ENCODE assay signal across 17 cellular contexts in the genomic region with DNA sequence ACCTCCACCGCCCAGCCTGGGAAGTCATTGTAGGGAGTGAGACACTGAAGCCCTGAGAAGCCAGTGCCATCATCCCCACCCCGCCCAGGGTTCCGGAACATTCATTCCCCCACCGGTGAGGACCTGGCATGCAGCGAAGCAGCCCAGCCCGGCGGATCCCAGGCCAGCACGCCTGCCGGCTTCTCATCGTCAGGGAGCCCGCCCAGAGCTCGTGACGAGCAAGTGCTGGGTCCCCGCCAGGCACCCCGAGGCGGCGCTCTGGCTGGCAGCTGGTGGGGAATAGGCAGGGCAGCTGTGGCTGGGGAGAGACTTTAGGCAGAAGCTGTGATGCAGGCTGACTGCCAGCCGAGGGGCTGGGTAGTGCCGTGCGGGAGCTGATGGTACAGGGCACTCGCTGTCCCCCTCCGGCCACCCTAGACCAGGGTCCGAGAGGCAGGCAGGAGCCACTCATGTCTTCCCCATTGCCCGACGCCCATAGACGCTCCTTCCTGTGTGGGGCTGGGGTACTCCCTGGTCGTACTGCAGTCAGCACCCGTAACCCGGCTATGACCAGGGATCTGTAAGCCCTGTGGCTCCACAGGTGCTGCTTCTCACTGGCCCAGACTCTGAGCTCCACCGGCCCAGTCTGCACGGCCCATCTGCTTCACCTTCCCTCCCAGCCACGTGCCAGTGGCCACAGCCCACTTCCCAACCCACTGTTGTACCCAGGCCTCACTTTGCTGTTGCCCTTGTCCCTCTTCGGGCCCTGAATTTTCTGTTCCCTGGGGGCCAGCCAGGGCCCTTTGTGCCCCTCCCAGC. TPM values are rescaled to one million over a fixed set of nuclear protein-coding genes. Genes with fewer than 3 reads are reported as not detected.
DNase-seq lines count a peak whose midpoint lies in the region; ATAC-seq and TF ChIP-seq lines count a peak whose summit lies in the region.
"Had no signal": no experiment of that assay in that cellular context is flagged by ENCODE, and none has a peak within 500 bp of the region (broad histone marks: within the 10 kb centered on the region; RNA-seq: fewer than 3 reads in every experiment).

No MANE protein-coding gene starts in this region.

- no peak for DNase-seq in activated naive CD4-positive, alpha-beta T cell treated with anti-CD3 and anti-CD28 coated beads, Interleukin-2, amount 50 U/mL, for 16 hours
- DNase-seq in NCI-H446 treated with DMSO at 0.1 percent for 48 hours (lab: John Stamatoyannopoulos, UW), result peak; percentile 95
- DNase-seq in hypothalamus (lab: John Stamatoyannopoulos, UW), result peak in 37 of 51 donors; percentile 9 to 73 (median 41)
- DNase-seq in stimulated activated effector memory CD8-positive, alpha-beta T cell treated with anti-CD3 and anti-CD28 coated beads, Interleukin-12 subunit alpha, Interleukin-12 subunit beta, amount 100 ng/mL, for 72 hours (ENCODE audit: low spot score in 2 of 2), result no peak
- no peak for DNase-seq in testis
- DNase-seq in activated CD8-positive, alpha-beta T cell treated with anti-CD3 and anti-CD28 coated beads, Interleukin-2, amount 10 ng/mL, durations not matched to agents 7 days and 5 days, result no peak
- DNase-seq: 8988T; activated CD4-positive, alpha-beta memory T cell treated with anti-CD3 and anti-CD28 coated beads, Interleukin-2, amount 10 ng/mL, durations not matched to agents 7 days and 5 days; CD8-positive, alpha-beta memory T cell; erythroblast; Kasumi-1; stimulated activated CD4-positive, alpha-beta T cell treated with anti-CD3 and anti-CD28 coated beads, Interleukin-15, amount 100 ng/mL, for 24 hours had no signal

- no peaks in the 10 kb centered on the region for H3K9me3 Mint-ChIP-seq in activated naive CD4-positive, alpha-beta T cell treated with anti-CD3 and anti-CD28 coated beads, Interleukin-2, amount 50 U/mL, for 24 hours
- no peaks in the 10 kb centered on the region for H3K9me3 Mint-ChIP-seq in stimulated activated effector memory CD8-positive, alpha-beta T cell treated with anti-CD3 and anti-CD28 coated beads, Interleukin-12 subunit alpha, Interleukin-12 subunit beta, amount 100 ng/mL, for 72 hours
- H3K9me3 Mint-ChIP-seq in activated CD8-positive, alpha-beta T cell treated with anti-CD3 and anti-CD28 coated beads, Interleukin-2, amount 10 ng/mL, durations not matched to agents 7 days and 5 days (ENCODE audit: insufficient read depth), result no peaks in the 10 kb centered on the region
- H3K9me3 Mint-ChIP-seq: activated CD4-positive, alpha-beta memory T cell treated with anti-CD3 and anti-CD28 coated beads, Interleukin-2, amount 10 ng/mL, durations not matched to agents 7 days and 5 days; activated T-helper 1 cell treated with anti-CD3 and anti-CD28 coated beads, Interleukin-12 subunit alpha, Interleukin-12 subunit beta, Interleukin-2, Interleukin-4 antibody, amounts not matched to agents 30 ng/mL and 10 ng/mL and 1 ng/mL, durations not matched to agents 14 hours and 24 hours and 36 hours; CD8-positive, alpha-beta memory T cell had no signal

- intact Hi-C loops in testis (cut with DNase I; ENCODE audit: low total_unique reads), result no loop called here

- 89 to 93% methylated on average over 16 to 33 of the region's 33 CpGs for WGBS in testis, 2 donors

- H3K36me3 Mint-ChIP-seq in activated naive CD4-positive, alpha-beta T cell treated with anti-CD3 and anti-CD28 coated beads, Interleukin-2, amount 50 U/mL, for 24 hours, result no peaks in the 10 kb centered on the region
- H3K36me3 Mint-ChIP-seq in stimulated activated effector memory CD8-positive, alpha-beta T cell treated with anti-CD3 and anti-CD28 coated beads, Interleukin-12 subunit alpha, Interleukin-12 subunit beta, amount 100 ng/mL, for 72 hours, result peaks cover 41% of the 10 kb centered on the region
- H3K36me3 Mint-ChIP-seq in activated CD8-positive, alpha-beta T cell treated with anti-CD3 and anti-CD28 coated beads, Interleukin-2, amount 10 ng/mL, durations not matched to agents 7 days and 5 days (ENCODE audit: low read depth), result peaks cover 4% of the 10 kb centered on the region

- peaks cover 18% of the 10 kb centered on the region for H3K4me1 ChIP-seq in testis

- H3K4me1 Mint-ChIP-seq in activated naive CD4-positive, alpha-beta T cell treated with anti-CD3 and anti-CD28 coated beads, Interleukin-2, amount 50 U/mL, for 24 hours, result peaks cover 19% of the 10 kb centered on the region
- no peaks in the 10 kb centered on the region for H3K4me1 Mint-ChIP-seq in stimulated activated effector memory CD8-positive, alpha-beta T cell treated with anti-CD3 and anti-CD28 coated beads, Interleukin-12 subunit alpha, Interleukin-12 subunit beta, amount 100 ng/mL, for 72 hours
- no peaks in the 10 kb centered on the region for H3K4me1 Mint-ChIP-seq in activated CD8-positive, alpha-beta T cell treated with anti-CD3 and anti-CD28 coated beads, Interleukin-2, amount 10 ng/mL, durations not matched to agents 7 days and 5 days (ENCODE audit: low read depth)

- no peak overlapping the region for H3K27ac ChIP-seq in testis

- H3K27me3 Mint-ChIP-seq in activated naive CD4-positive, alpha-beta T cell treated with anti-CD3 and anti-CD28 coated beads, Interleukin-2, amount 50 U/mL, for 24 hours, result no peaks in the 10 kb centered on the region
- no peaks in the 10 kb centered on the region for H3K27me3 Mint-ChIP-seq in activated CD8-positive, alpha-beta T cell treated with anti-CD3 and anti-CD28 coated beads, Interleukin-2, amount 10 ng/mL, durations not matched to agents 7 days and 5 days (ENCODE audit: low read depth)
- H3K27me3 Mint-ChIP-seq: activated CD4-positive, alpha-beta memory T cell treated with anti-CD3 and anti-CD28 coated beads, Interleukin-2, amount 10 ng/mL, durations not matched to agents 7 days and 5 days; CD8-positive, alpha-beta memory T cell had no signal

- peak; percentile 31 for ATAC-seq in stimulated activated effector memory CD8-positive, alpha-beta T cell treated with anti-CD3 and anti-CD28 coated beads, Interleukin-12 subunit alpha, Interleukin-12 subunit beta, amount 100 ng/mL, for 72 hours
- no peak for ATAC-seq in HG03378 (IDR thresholded peaks at IDR 0.05; ENCODE audit: unreplicated experiment)
- no peak for ATAC-seq in activated CD8-positive, alpha-beta T cell treated with anti-CD3 and anti-CD28 coated beads, Interleukin-2, amount 10 ng/mL, durations not matched to agents 7 days and 5 days

- no peak overlapping the region for H3K4me3 Mint-ChIP-seq in activated naive CD4-positive, alpha-beta T cell treated with anti-CD3 and anti-CD28 coated beads, Interleukin-2, amount 50 U/mL, for 24 hours
- H3K4me3 Mint-ChIP-seq in stimulated activated effector memory CD8-positive, alpha-beta T cell treated with anti-CD3 and anti-CD28 coated beads, Interleukin-12 subunit alpha, Interleukin-12 subunit beta, amount 100 ng/mL, for 72 hours, result no peak overlapping the region
- H3K4me3 Mint-ChIP-seq in activated CD8-positive, alpha-beta T cell treated with anti-CD3 and anti-CD28 coated beads, Interleukin-2, amount 10 ng/mL, durations not matched to agents 7 days and 5 days, result no peak overlapping the region
- H3K4me3 Mint-ChIP-seq: activated CD4-positive, alpha-beta memory T cell treated with anti-CD3 and anti-CD28 coated beads, Interleukin-2, amount 10 ng/mL, durations not matched to agents 7 days and 5 days; activated T-helper 1 cell treated with anti-CD3 and anti-CD28 coated beads, Interleukin-12 subunit alpha, Interleukin-12 subunit beta, Interleukin-2, Interleukin-4 antibody, amounts not matched to agents 30 ng/mL and 10 ng/mL and 1 ng/mL, durations not matched to agents 14 hours and 24 hours and 36 hours; CD8-positive, alpha-beta memory T cell had no signal

- H3K4me3 ChIP-seq in testis, result no peak overlapping the region

- H3K9me3 ChIP-seq in testis, result no peaks in the 10 kb centered on the region

- TF ChIP-seq CTCF in testis (IDR thresholded peaks at IDR 0.05), result no peak

- H3K27me3 ChIP-seq in testis, result no peaks in the 10 kb centered on the region

- peak overlapping the region; percentile 70 for H3K27ac Mint-ChIP-seq in activated naive CD4-positive, alpha-beta T cell treated with anti-CD3 and anti-CD28 coated beads, Interleukin-2, amount 50 U/mL, for 24 hours
- H3K27ac Mint-ChIP-seq in stimulated activated effector memory CD8-positive, alpha-beta T cell treated with anti-CD3 and anti-CD28 coated beads, Interleukin-12 subunit alpha, Interleukin-12 subunit beta, amount 100 ng/mL, for 72 hours, result no peak overlapping the region
- H3K27ac Mint-ChIP-seq in activated CD8-positive, alpha-beta T cell treated with anti-CD3 and anti-CD28 coated beads, Interleukin-2, amount 10 ng/mL, durations not matched to agents 7 days and 5 days, result no peak overlapping the region
- H3K27ac Mint-ChIP-seq: activated CD4-positive, alpha-beta memory T cell treated with anti-CD3 and anti-CD28 coated beads, Interleukin-2, amount 10 ng/mL, durations not matched to agents 7 days and 5 days; activated T-helper 1 cell treated with anti-CD3 and anti-CD28 coated beads, Interleukin-12 subunit alpha, Interleukin-12 subunit beta, Interleukin-2, Interleukin-4 antibody, amounts not matched to agents 30 ng/mL and 10 ng/mL and 1 ng/mL, durations not matched to agents 14 hours and 24 hours and 36 hours had no signal

- no peak for TF ChIP-seq POLR2A in testis (IDR thresholded peaks at IDR 0.05)

- POLR2A ChIA-PET in activated CD8-positive, alpha-beta T cell treated with anti-CD3 and anti-CD28 coated beads, Interleukin-2, amount 10 ng/mL, durations not matched to agents 7 days and 5 days (lab: Charles Lee), result no interaction called here

- CTCF ChIA-PET in activated CD8-positive, alpha-beta T cell treated with anti-CD3 and anti-CD28 coated beads, Interleukin-2, amount 10 ng/mL, durations not matched to agents 7 days and 5 days (lab: Charles Lee), result interaction anchor here (1.4 kb wide), 1 partner anchor 310 kb away, joined by 3 read pairs; no protein-coding TSS in a partner anchor

- H3K36me3 ChIP-seq in testis (ENCODE audit: low read depth, missing control alignments), result no peaks in the 10 kb centered on the region

RNA-seq across cellular contexts. Expression of a gene that starts 24.5 kb away (rescaled TPM):
- total RNA-seq in testis, result 1 to 10 TPM in 1 of 2 donors, under 1 TPM in 1; 0.79 to 1.6 TPM
- polyA plus RNA-seq in testis (ENCODE audit: insufficient read depth, low read depth, low replicate concordance), result 1.6 TPM
- total RNA-seq in activated CD8-positive, alpha-beta T cell treated with anti-CD3 and anti-CD28 coated beads, Interleukin-2, amount 10 ng/mL, durations not matched to agents 7 days and 5 days, result not detected
- total RNA-seq: activated T-helper 1 cell treated with anti-CD3 and anti-CD28 coated beads, Interleukin-12 subunit alpha, Interleukin-12 subunit beta, Interleukin-2, Interleukin-4 antibody, amounts not matched to agents 30 ng/mL and 10 ng/mL and 1 ng/mL, durations not matched to agents 14 hours and 24 hours and 36 hours; posterior vena cava; SK-MEL-5 had no signal
- polyA plus RNA-seq: CD8-positive, alpha-beta memory T cell had no signal

Comparison
In these comparisons a context has a peak if more than half of its experiments do, and no peak if none do; other contexts are left out.
1. DNase-seq: peak in NCI-H446 treated with DMSO at 0.1 percent for 48 hours (single experiment) and hypothalamus (37 of 51); none in activated naive CD4-positive, alpha-beta T cell treated with anti-CD3 and anti-CD28 coated beads, Interleukin-2, amount 50 U/mL, for 16 hours (single experiment), stimulated activated effector memory CD8-positive, alpha-beta T cell treated with anti-CD3 and anti-CD28 coated beads, Interleukin-12 subunit alpha, Interleukin-12 subunit beta, amount 100 ng/mL, for 72 hours (0 of 2), testis (single experiment) and activated CD8-positive, alpha-beta T cell treated with anti-CD3 and anti-CD28 coated beads, Interleukin-2, amount 10 ng/mL, durations not matched to agents 7 days and 5 days (single experiment).